ENCODE assay signal across 1 cellular context in the genomic region with DNA sequence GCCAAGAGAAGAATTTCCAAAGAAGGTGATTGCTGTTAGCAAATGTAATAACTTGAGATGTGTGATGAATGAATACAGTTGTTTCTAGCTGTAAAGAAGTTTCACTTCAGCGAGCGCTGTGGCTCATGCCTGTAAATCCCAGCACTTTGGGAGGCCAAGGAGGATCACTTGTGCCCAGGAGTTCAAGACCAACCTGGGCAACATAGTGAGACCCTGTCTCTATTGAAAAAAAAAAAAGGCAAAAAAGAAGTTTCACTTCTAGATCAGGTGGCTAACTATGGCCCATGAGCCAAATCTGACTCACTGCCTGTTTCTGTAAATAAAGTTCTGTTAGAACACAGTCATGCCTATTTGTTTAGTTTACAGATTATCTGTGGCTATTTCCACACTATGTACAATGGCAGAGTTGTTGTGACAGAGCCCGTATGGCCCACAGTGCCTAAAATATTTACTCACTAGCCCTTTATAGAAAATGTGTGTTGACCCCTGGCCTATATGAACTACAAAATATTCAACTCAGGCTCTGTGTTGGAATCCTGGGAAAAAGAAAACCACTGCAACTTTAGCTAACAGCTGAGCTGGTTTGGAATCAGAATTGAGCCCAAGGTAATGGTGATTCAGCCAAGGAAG.
TF ChIP-seq lines count a peak whose summit lies in the region.

No MANE protein-coding gene starts in this region.

TF ChIP-seq in endothelial cell of umbilical vein, 7 proteins besides CTCF, POLR2A, EP300 and RAD21 (continued from another document):
- TF ChIP-seq, protein P1, sequence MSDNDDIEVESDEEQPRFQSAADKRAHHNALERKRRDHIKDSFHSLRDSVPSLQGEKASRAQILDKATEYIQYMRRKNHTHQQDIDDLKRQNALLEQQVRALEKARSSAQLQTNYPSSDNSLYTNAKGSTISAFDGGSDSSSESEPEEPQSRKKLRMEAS (IDR thresholded peaks at IDR 0.05; ENCODE audit: insufficient read depth, insufficient read length) = no peak
TF ChIP-seq in endothelial cell of umbilical vein: peak in this region for 0.
